6 cellular contexts compared by ENCODE assay signal in genomic region chr19:45751483-45751882, GRCh38. TPM values are rescaled to one million over a fixed set of nuclear protein-coding genes. Genes with fewer than 3 reads are reported as not detected.
"Had no signal": no experiment of that assay in that cellular context is flagged by ENCODE, and none has a peak within 500 bp of the region (broad histone marks: within the 10 kb centered on the region; RNA-seq: fewer than 3 reads in every experiment).

No MANE protein-coding gene starts in this region.

RNA-seq across cellular contexts. Expression of gene MEIOSIN, which starts 18.2 kb away (rescaled TPM):
- total RNA-seq: GM23248, H1, H4, H7, H9, HFFc6 had no signal
- polyA plus RNA-seq: GM23248 had no signal
